In genomic region chr17:82019208-82019727, GRCh38 we compare ENCODE assay signal across 14 cellular contexts. TPM values are rescaled to one million over a fixed set of nuclear protein-coding genes. Genes with fewer than 3 reads are reported as not detected.
A peak's percentile ranks its signal among the peaks of the same experiment; 100 is the strongest.
DNase-seq lines count a peak whose midpoint lies in the region; ATAC-seq, FAIRE-seq and TF ChIP-seq lines count a peak whose summit lies in the region.
"Had no signal": no experiment of that assay in that cellular context is flagged by ENCODE, and none has a peak within 500 bp of the region (broad histone marks: within the 10 kb centered on the region; RNA-seq: fewer than 3 reads in every experiment).

No MANE protein-coding gene starts in this region.

- H3K4me1 ChIP-seq in IMR-90 (ENCODE audit: control insufficient read depth, insufficient read depth, low read length) (peaks cover 13% of the 10 kb centered on the region), K562 (replicated peaks in 1 of 2; ENCODE audit: control insufficient read depth in 2 of 2, insufficient read depth in 2 of 2, low read length in 2 of 2) (peaks cover 14 to 90% of the 10 kb centered on the region in 2 experiments), skeletal muscle tissue (ENCODE audit: control insufficient read depth in 3 of 3, insufficient read depth in 3 of 3, low read length in 3 of 3) (peaks cover 46 to 60% (median 58%) of the 10 kb centered on the region in 3 donors), Karpas-422 (ENCODE audit: low read length) (peaks cover 26% of the 10 kb centered on the region), trophoblast cell (ENCODE audit: control insufficient read depth in 1 of 2, insufficient read depth in 2 of 2, low read length in 2 of 2) (peaks cover 16 to 17% of the 10 kb centered on the region in 2 experiments), aorta (ENCODE audit: control insufficient read depth in 1 of 2, insufficient read depth in 2 of 2, low read length in 2 of 2) (no peaks in the 10 kb centered on the region)

- H3K36me3 ChIP-seq in IMR-90 (ENCODE audit: control insufficient read depth, insufficient read depth, low read length) (peaks cover 6% of the 10 kb centered on the region; the same call in 1 of the 2 replicates), K562 (ENCODE audit: control insufficient read depth, insufficient read depth, low read length) (peaks cover 30% of the 10 kb centered on the region; the same call in 1 of the 3 replicates), skeletal muscle tissue (ENCODE audit: control insufficient read depth in 3 of 3, insufficient read depth in 3 of 3, low read length in 3 of 3) (no peaks in the 10 kb centered on the region), Karpas-422 (ENCODE audit: insufficient read depth, low read length) (no peaks in the 10 kb centered on the region), trophoblast cell (ENCODE audit: control insufficient read depth in 1 of 2, insufficient read depth in 2 of 2, low read length in 2 of 2) (peaks cover 16 to 18% of the 10 kb centered on the region in 2 experiments), aorta (ENCODE audit: control insufficient read depth in 1 of 2, insufficient read depth in 2 of 2, low read length in 1 of 2) (no peaks in the 10 kb centered on the region)

- H2BK12ac ChIP-seq in trophoblast cell (ENCODE audit: low read length), result no peak overlapping the region

- WGBS in IMR-90 (ENCODE audit: extremely low coverage in 2 of 2, insufficient read length in 1 of 2), 2 experiments, result 99% methylated on average over 8 of the region's 32 CpGs; no CpG with 5 or more reads in 1 of the 2 experiments
- WGBS in K562 (ENCODE audit: insufficient coverage, low coverage, missing lambda C conversion rate), result 93% methylated on average over 27 of the region's 32 CpGs
- WGBS in trophoblast cell (ENCODE audit: extremely low coverage, insufficient coverage, insufficient read length), result no CpG with 5 or more reads among the region's 32 CpGs
- WGBS in aorta, 2 donors, result 91 to 92% methylated on average over 32 of the region's 32 CpGs

- no peak overlapping the region for H2AK5ac ChIP-seq in IMR-90 (ENCODE audit: low read depth, low read length)
- H2AK5ac ChIP-seq in trophoblast cell (ENCODE audit: low read length), result no peak overlapping the region

- H4K91ac ChIP-seq in IMR-90 (ENCODE audit: insufficient read depth, low read depth, low read length) (no peak overlapping the region), trophoblast cell (ENCODE audit: low read depth, low read length) (no peak overlapping the region)

- no peak overlapping the region for H2BK20ac ChIP-seq in IMR-90 (ENCODE audit: low read depth, low read length)

- H3K9me1 ChIP-seq in IMR-90 (ENCODE audit: insufficient read depth, low read length) (no peaks in the 10 kb centered on the region), K562 (ENCODE audit: control insufficient read depth, insufficient read depth, low read length) (no peaks in the 10 kb centered on the region)

- no peak for TF ChIP-seq POLR2A in IMR-90 (IDR thresholded peaks at IDR 0.05; ENCODE audit: low read depth, low read length)
- TF ChIP-seq POLR2A in K562 (conservative IDR thresholded peaks at IDR 0.05), result no peak

- no peak overlapping the region for H3K14ac ChIP-seq in IMR-90 (replicated peaks; ENCODE audit: low read depth, low read length)
- H3K14ac ChIP-seq in trophoblast cell (ENCODE audit: low read length), result no peak overlapping the region

- in situ Hi-C loops in IMR-90 (cut with MboI; ENCODE audit: low sequenced_read_pairs), result loop anchor here (5.0 kb wide), 1 partner anchor 52 kb away; no protein-coding TSS in a partner anchor
- in situ Hi-C loops in K562 (cut with MboI), result no loop called here

- H2AK9ac ChIP-seq in IMR-90 (replicated peaks; ENCODE audit: low read depth, low read length, poor library complexity), result peak overlapping the region; percentile 28

- no TSS peak for BruUV-seq in IMR-90 (replicated peaks; lab: Mats Ljungman, UMichigan)
- no TSS peak for BruUV-seq in K562 (replicated peaks; lab: Mats Ljungman, UMichigan)

- H2BK5ac ChIP-seq in IMR-90 (ENCODE audit: low read depth, low read length, poor library complexity, severe bottlenecking) (no peak overlapping the region), trophoblast cell (ENCODE audit: low read depth, low read length, poor library complexity) (no peak overlapping the region)

- no peak overlapping the region for H3K4ac ChIP-seq in IMR-90 (ENCODE audit: low read depth, low read length)
- H3K4ac ChIP-seq in trophoblast cell (ENCODE audit: low read depth, low read length), result no peak overlapping the region

- peak; percentile 28 to 42 for DNase-seq in NCI-H2081 (lab: John Stamatoyannopoulos, UW)
- DNase-seq in NCI-H2081 treated with DMSO at 0.1 percent for 48 hours (lab: John Stamatoyannopoulos, UW), result no peak
- DNase-seq in IMR-90, result no peak
- DNase-seq in K562 (ENCODE audit: extremely low read depth in 1 of 4, low spot score in 3 of 4), result no peak
- DNase-seq in Karpas-422, result no peak
- no peak for DNase-seq in trophoblast cell
- DNase-seq in aorta, result no peak
- DNase-seq: GF-D8 had no signal

- H4K12ac ChIP-seq in trophoblast cell (ENCODE audit: low read depth, low read length), result no peak overlapping the region

- dilution Hi-C loops in IMR-90 (cut with HindIII; ENCODE audit: low sequenced_read_pairs, unreplicated experiment), result no loop called here

- H3K79me2 ChIP-seq in K562 (ENCODE audit: control insufficient read depth, insufficient read depth, low read length), result peaks cover 36% of the 10 kb centered on the region
- peaks cover 24% of the 10 kb centered on the region for H3K79me2 ChIP-seq in Karpas-422 (ENCODE audit: low read length)
- H3K79me2 ChIP-seq in trophoblast cell (ENCODE audit: control insufficient read depth, insufficient read depth, low read length, poor library complexity), result peaks cover 8% of the 10 kb centered on the region

- H2BK120ac ChIP-seq in IMR-90 (ENCODE audit: low read depth, low read length) (no peak overlapping the region), trophoblast cell (ENCODE audit: insufficient read depth, low read length, poor library complexity) (no peak overlapping the region)

- TF ChIP-seq RAD21 in IMR-90 (IDR thresholded peaks at IDR 0.05; ENCODE audit: low read length), result no peak
- TF ChIP-seq RAD21 in K562 (CRISPR knock-in tag; conservative IDR thresholded peaks at IDR 0.05 in 1 of 2, IDR thresholded peaks at IDR 0.05 in 1 of 2), result no peak

- POLR2A ChIA-PET in IMR-90 (lab: Charles Lee; ENCODE audit: unreplicated experiment) (no interaction called here), K562 (lab: Yijun Ruan, JAX) (interaction anchor here (0.5 to 5.0 kb wide), 4 partner anchors 14 to 403 kb away, joined by 3 to 51 read pairs (median 3); partner anchors contain the start of gene DCXR)

- no peak overlapping the region for H3K27ac ChIP-seq in IMR-90 (ENCODE audit: insufficient read depth, low read length)
- H3K27ac ChIP-seq in K562 (ENCODE audit: extremely low read depth, low read depth, low read length), result no peak overlapping the region
- H3K27ac ChIP-seq in skeletal muscle tissue (ENCODE audit: low read depth, low read length), result no peak overlapping the region
- H3K27ac ChIP-seq in Karpas-422 (ENCODE audit: low read length), result no peak overlapping the region
- no peak overlapping the region for H3K27ac ChIP-seq in trophoblast cell (ENCODE audit: low read depth, low read length)
- no peak overlapping the region for H3K27ac ChIP-seq in aorta (ENCODE audit: low read depth in 1 of 2, low read length in 2 of 2)
- H3K27ac ChIP-seq: BLaER1, HL-60 had no signal

- intact Hi-C loops in IMR-90 (cut with micrococcal nuclease), result no loop called here
- intact Hi-C loops in K562 (cut with micrococcal nuclease), result no loop called here
- intact Hi-C loops in aorta (cut with DNase I), result no loop called here

- no peaks in the 10 kb centered on the region for H3K27me3 ChIP-seq in IMR-90 (ENCODE audit: control insufficient read depth, insufficient read depth, low read length)
- H3K27me3 ChIP-seq in K562 (ENCODE audit: control insufficient read depth in 2 of 2, insufficient read depth in 2 of 2, low read length in 2 of 2), result no peaks in the 10 kb centered on the region
- no peaks in the 10 kb centered on the region for H3K27me3 ChIP-seq in skeletal muscle tissue (ENCODE audit: control insufficient read depth in 3 of 3, insufficient read depth in 3 of 3, low read length in 3 of 3)
- H3K27me3 ChIP-seq in Karpas-422 (ENCODE audit: low read length), result no peaks in the 10 kb centered on the region
- no peaks in the 10 kb centered on the region for H3K27me3 ChIP-seq in trophoblast cell (ENCODE audit: insufficient read depth, low read length)
- no peaks in the 10 kb centered on the region for H3K27me3 ChIP-seq in aorta (ENCODE audit: control insufficient read depth in 1 of 2, insufficient read depth in 2 of 2, low read length in 1 of 2)

- H3K9ac ChIP-seq in IMR-90 (ENCODE audit: low read depth, low read length) (no peak overlapping the region), K562 (ENCODE audit: insufficient read depth in 1 of 2, low read depth in 2 of 2, low read length in 2 of 2) (peak overlapping the region in 1 of 2 experiments; percentile 95; a peak in 1 of 4 replicates), skeletal muscle tissue (ENCODE audit: low read depth in 1 of 3, low read length in 3 of 3) (peak overlapping the region in 2 of 3 donors; percentile 20 to 54), Karpas-422 (ENCODE audit: low read length) (no peak overlapping the region), trophoblast cell (ENCODE audit: low read length) (no peak overlapping the region)
- H3K9ac ChIP-seq: BLaER1 had no signal

- H3K9me2 ChIP-seq in Karpas-422 (replicated peaks; ENCODE audit: insufficient read depth, low read length), result no peaks in the 10 kb centered on the region

- CTCF ChIA-PET in IMR-90 (lab: Yijun Ruan, JAX), result interaction anchor here (0.5 to 3.6 kb wide), 6 partner anchors 16 to 211 kb away, joined by 3 to 17 read pairs (median 3); partner anchors contain the start of gene DCXR
- CTCF ChIA-PET in K562 (lab: Yijun Ruan, JAX; ENCODE audit: low intra/inter-chr PET ratio), result interaction anchor here (6.6 kb wide), 1 partner anchor 59 kb away, joined by 103 read pairs; the partner anchor contains the start of gene NOTUM

- H4K5ac ChIP-seq in IMR-90 (ENCODE audit: low read depth, low read length), result no peak overlapping the region

- no peak overlapping the region for H3K18ac ChIP-seq in IMR-90 (ENCODE audit: low read depth, low read length)
- H3K18ac ChIP-seq in trophoblast cell (ENCODE audit: low read length), result no peak overlapping the region

- ATAC-seq in IMR-90 (ENCODE audit: low read depth) (no peak), K562 (no peak), aorta (ENCODE audit: low FRiP score) (no peak)

- H2AFZ ChIP-seq in IMR-90 (replicated peaks; ENCODE audit: low read length, poor library complexity) (no peak overlapping the region), K562 (ENCODE audit: low read depth, low read length) (no peak overlapping the region), Karpas-422 (ENCODE audit: low read length) (no peak overlapping the region), trophoblast cell (ENCODE audit: insufficient read depth, low read length, poor library complexity) (no peak overlapping the region)
- H2AFZ ChIP-seq: GM23338 had no signal

- H3K4me3 ChIP-seq in IMR-90 (ENCODE audit: insufficient read depth, low read depth, low read length), result no peak overlapping the region
- no peak overlapping the region for H3K4me3 ChIP-seq in K562
- H3K4me3 ChIP-seq in skeletal muscle tissue (ENCODE audit: low read length in 3 of 3), result no peak overlapping the region
- H3K4me3 ChIP-seq in Karpas-422 (ENCODE audit: low read length), result no peak overlapping the region
- H3K4me3 ChIP-seq in trophoblast cell (ENCODE audit: low read depth, low read length), result no peak overlapping the region
- H3K4me3 ChIP-seq in aorta (ENCODE audit: low read length in 2 of 2), result no peak overlapping the region
- H3K4me3 ChIP-seq: BLaER1, GM23338 had no signal

- FAIRE-seq in K562 (lab: Jason Lieb, UNC), result no peak

- H3K56ac ChIP-seq in IMR-90 (ENCODE audit: extremely low read depth, insufficient read depth, low read length), result no peak overlapping the region

- H3K23ac ChIP-seq in IMR-90 (ENCODE audit: low read depth, low read length), result no peak overlapping the region
- H3K23ac ChIP-seq in trophoblast cell (ENCODE audit: low read length), result no peak overlapping the region

- no peak for TF ChIP-seq CTCF in IMR-90 (conservative IDR thresholded peaks at IDR 0.05; ENCODE audit: low read depth, low read length)
- TF ChIP-seq CTCF in K562 (IDR thresholded peaks at IDR 0.05 in 2 of 3, conservative IDR thresholded peaks at IDR 0.05 in 1 of 3; ENCODE audit: insufficient read depth in 2 of 3, low read depth in 1 of 3, low read length in 3 of 3), result no peak

- H4K8ac ChIP-seq in IMR-90 (ENCODE audit: low read depth in 2 of 2, low read length in 2 of 2) (no peak overlapping the region), trophoblast cell (ENCODE audit: low read depth, low read length) (no peak overlapping the region)

- no peak overlapping the region for H3K4me2 ChIP-seq in IMR-90 (ENCODE audit: low read depth, low read length)
- no peak overlapping the region for H3K4me2 ChIP-seq in K562 (ENCODE audit: insufficient read depth, low read length)
- no peak overlapping the region for H3K4me2 ChIP-seq in Karpas-422 (ENCODE audit: low read depth, low read length, poor library complexity, severe bottlenecking)
- H3K4me2 ChIP-seq in trophoblast cell (ENCODE audit: low read length), result no peak overlapping the region
- H3K4me2 ChIP-seq: GM23338 had no signal

- peaks cover 24% of the 10 kb centered on the region for H4K20me1 ChIP-seq in IMR-90 (ENCODE audit: insufficient read depth, low read length)
- peaks cover 17% of the 10 kb centered on the region for H4K20me1 ChIP-seq in K562 (replicated peaks; ENCODE audit: control insufficient read depth, insufficient read depth, low read length)
- peaks cover 3% of the 10 kb centered on the region; the same call in 1 of the 2 replicates for H4K20me1 ChIP-seq in Karpas-422 (ENCODE audit: insufficient read depth, low read depth, low read length)

- H3K79me1 ChIP-seq in IMR-90 (ENCODE audit: low read depth in 1 of 2, low read length in 2 of 2) (peaks cover 12 to 41% of the 10 kb centered on the region in 2 experiments), trophoblast cell (ENCODE audit: low read length) (peaks cover 6% of the 10 kb centered on the region)

- H2BK15ac ChIP-seq in IMR-90 (ENCODE audit: low read depth, low read length), result no peak overlapping the region

- TF ChIP-seq EP300 in K562 (IDR thresholded peaks at IDR 0.05; ENCODE audit: low read length), result no peak

- H3K9me3 ChIP-seq in IMR-90 (ENCODE audit: control insufficient read depth, insufficient read depth, low read length) (no peaks in the 10 kb centered on the region), K562 (replicated peaks; ENCODE audit: control insufficient read depth, insufficient read depth, low read depth, low read length) (no peaks in the 10 kb centered on the region), skeletal muscle tissue (ENCODE audit: control insufficient read depth in 3 of 3, low read length in 3 of 3) (no peaks in the 10 kb centered on the region), Karpas-422 (ENCODE audit: low read length) (no peaks in the 10 kb centered on the region), trophoblast cell (ENCODE audit: insufficient read depth, low read depth, low read length) (peaks cover 3% of the 10 kb centered on the region), aorta (ENCODE audit: control insufficient read depth, low read length) (no peaks in the 10 kb centered on the region)
- H3K9me3 ChIP-seq: BLaER1, Caco-2 had no signal

RNA-seq across cellular contexts. Expression of gene CENPX, which starts 3.4 kb away (rescaled TPM):
- total RNA-seq in IMR-90 (2012; rRNA removed) (44.8 and 45.3 TPM in 2 replicates), K562 (2014; rRNA removed) (318 and 420 TPM in 2 replicates), K562 (2014; rRNA removed; fragmentation: Illumina TruSeq; extraction: Trizol) (46.8 and 67.9 TPM in 2 replicates), K562 (2015; rRNA removed; fragmentation: Illumina TruSeq; extraction: Trizol) (124 and 127 TPM in 2 replicates), K562 (2021) (267 and 275 TPM in 2 replicates), skeletal muscle tissue (20.9 TPM), aorta (10 to 100 TPM; 31.0 to 33.2 TPM)
- polyA plus RNA-seq in IMR-90 (2012; rRNA removed) (86.8 and 100 TPM in 2 replicates), K562 (2011; rRNA removed) (170 and 181 TPM in 2 replicates), K562 (2014; fragmentation: Illumina TruSeq; extraction: Trizol) (115 and 158 TPM in 2 replicates), K562 (2014; fragmentation: Nextera tagmentation; extraction: Ambion mirVana) (100 to 1,000 TPM in 1 of 2 experiments, 10 to 100 TPM in 1; 32.7 to 113 TPM), K562 (2014; rRNA removed) (352 and 375 TPM in 2 replicates), aorta (100 to 1,000 TPM; 109 TPM)
- 102 and 133 TPM in 2 replicates for polyA plus RNA-seq in IMR-90 (2012; cell fraction: cytosol; rRNA removed)
- 82.2 and 166 TPM in 2 replicates for polyA plus RNA-seq in IMR-90 (2012; cell fraction: nucleus; rRNA removed; ENCODE audit: low replicate concordance)
- 52.2 and 175 TPM in 2 replicates for total RNA-seq in K562 (2011; cell fraction: chromatin; rRNA removed; ENCODE audit: low replicate concordance)
- total RNA-seq in K562 (2011; cell fraction: nucleolus; rRNA removed), result 218 and 267 TPM in 2 replicates
- 117 and 130 TPM in 2 replicates for total RNA-seq in K562 (2011; cell fraction: nucleoplasm; rRNA removed)
- 177 and 348 TPM in 2 replicates for polyA plus RNA-seq in K562 (2011; cell fraction: cytosol; rRNA removed)
- polyA plus RNA-seq in K562 (2011; cell fraction: nucleus; rRNA removed), result 315 and 491 TPM in 2 replicates
- 133 and 234 TPM in 2 replicates for polyA plus RNA-seq in K562 (2012)
- polyA minus RNA-seq in K562 (2011; rRNA and poly(A)+ RNA removed), result 20.5 and 34.2 TPM in 2 replicates
- 62.7 and 65.0 TPM in 2 replicates for polyA minus RNA-seq in K562 (2011; cell fraction: cytosol; rRNA and poly(A)+ RNA removed)
- 51.4 and 58.3 TPM in 2 replicates for polyA minus RNA-seq in K562 (2011; cell fraction: nucleus; rRNA and poly(A)+ RNA removed)
- 51.4 and 69.3 TPM in 2 replicates for total RNA-seq in Karpas-422 (2014; rRNA removed; shearing (Covaris generic); ENCODE audit: low replicate concordance)
- polyA plus RNA-seq in trophoblast cell (2013), result 38.1 and 38.7 TPM in 2 replicates

RNA-seq across cellular contexts. Expression of gene LRRC45, which starts 3.8 kb away (rescaled TPM):
- total RNA-seq in IMR-90 (2012; rRNA removed) (7.2 and 7.8 TPM in 2 replicates), K562 (2014; rRNA removed) (21.5 and 21.7 TPM in 2 replicates), K562 (2014; rRNA removed; fragmentation: Illumina TruSeq; extraction: Trizol) (1.8 and 3.5 TPM in 2 replicates), K562 (2015; rRNA removed; fragmentation: Illumina TruSeq; extraction: Trizol) (11.2 and 13.1 TPM in 2 replicates), K562 (2021) (16.6 and 19.1 TPM in 2 replicates), skeletal muscle tissue (7.8 TPM), aorta (1 to 10 TPM; 4.3 to 10.0 TPM)
- polyA plus RNA-seq in IMR-90 (2012; rRNA removed) (10.2 and 10.9 TPM in 2 replicates), K562 (2011; rRNA removed) (7.2 and 10.4 TPM in 2 replicates), K562 (2014; fragmentation: Illumina TruSeq; extraction: Trizol) (4.2 and 4.3 TPM in 2 replicates), K562 (2014; fragmentation: Nextera tagmentation; extraction: Ambion mirVana) (not detected), K562 (2014; rRNA removed) (18.4 and 26.6 TPM in 2 replicates), aorta (10 to 100 TPM in 1 of 2 donors, 1 to 10 TPM in 1; 3.1 to 20.1 TPM)
- polyA plus RNA-seq in IMR-90 (2012; cell fraction: cytosol; rRNA removed), result 6.8 and 8.0 TPM in 2 replicates
- 46.7 and 84.8 TPM in 2 replicates for polyA plus RNA-seq in IMR-90 (2012; cell fraction: nucleus; rRNA removed; ENCODE audit: low replicate concordance)
- 25.2 and 72.7 TPM in 2 replicates for total RNA-seq in K562 (2011; cell fraction: chromatin; rRNA removed; ENCODE audit: low replicate concordance)
- total RNA-seq in K562 (2011; cell fraction: nucleolus; rRNA removed), result 47.9 and 57.9 TPM in 2 replicates
- total RNA-seq in K562 (2011; cell fraction: nucleoplasm; rRNA removed), result 27.0 and 29.0 TPM in 2 replicates
- polyA plus RNA-seq in K562 (2011; cell fraction: cytosol; rRNA removed), result 6.3 and 10.0 TPM in 2 replicates
- 87.0 and 113 TPM in 2 replicates for polyA plus RNA-seq in K562 (2011; cell fraction: nucleus; rRNA removed)
- polyA plus RNA-seq in K562 (2012), result 12.2 and 13.1 TPM in 2 replicates
- polyA minus RNA-seq in K562 (2011; rRNA and poly(A)+ RNA removed), result 2.0 and 4.1 TPM in 2 replicates
- 5.8 and 7.1 TPM in 2 replicates for polyA minus RNA-seq in K562 (2011; cell fraction: cytosol; rRNA and poly(A)+ RNA removed)
- polyA minus RNA-seq in K562 (2011; cell fraction: nucleus; rRNA and poly(A)+ RNA removed), result 21.4 and 23.9 TPM in 2 replicates
- 13.3 and 20.2 TPM in 2 replicates for total RNA-seq in Karpas-422 (2014; rRNA removed; shearing (Covaris generic); ENCODE audit: low replicate concordance)
- 7.2 and 7.3 TPM in 2 replicates for polyA plus RNA-seq in trophoblast cell (2013)

RNA-seq across cellular contexts. Expression of gene RAC3, which starts 12.2 kb away (rescaled TPM):
- total RNA-seq in IMR-90 (2012; rRNA removed) (5.7 and 7.2 TPM in 2 replicates), K562 (2014; rRNA removed) (292 and 377 TPM in 2 replicates), K562 (2014; rRNA removed; fragmentation: Illumina TruSeq; extraction: Trizol) (21.8 and 30.5 TPM in 2 replicates), K562 (2015; rRNA removed; fragmentation: Illumina TruSeq; extraction: Trizol) (91.3 and 98.6 TPM in 2 replicates), K562 (2021) (133 and 139 TPM in 2 replicates), skeletal muscle tissue (8.4 TPM), aorta (under 1 TPM in 1 of 2 donors, not detected in 1; 0.57 TPM)
- polyA plus RNA-seq in IMR-90 (2012; rRNA removed) (23.4 and 32.0 TPM in 2 replicates), K562 (2011; rRNA removed) (118 and 135 TPM in 2 replicates), K562 (2014; fragmentation: Illumina TruSeq; extraction: Trizol) (137 and 193 TPM in 2 replicates), K562 (2014; fragmentation: Nextera tagmentation; extraction: Ambion mirVana) (under 1 TPM; 0.23 to 0.28 TPM), K562 (2014; rRNA removed) (281 and 307 TPM in 2 replicates), aorta (1 to 10 TPM in 1 of 2 donors, under 1 TPM in 1; 0.63 to 2.8 TPM)
- polyA plus RNA-seq in IMR-90 (2012; cell fraction: cytosol; rRNA removed), result 34.9 and 48.2 TPM in 2 replicates
- 20.2 and 75.8 TPM in 2 replicates for polyA plus RNA-seq in IMR-90 (2012; cell fraction: nucleus; rRNA removed; ENCODE audit: low replicate concordance)
- 19.4 and 85.2 TPM in 2 replicates for total RNA-seq in K562 (2011; cell fraction: chromatin; rRNA removed; ENCODE audit: low replicate concordance)
- 134 and 179 TPM in 2 replicates for total RNA-seq in K562 (2011; cell fraction: nucleolus; rRNA removed)
- 71.3 and 86.0 TPM in 2 replicates for total RNA-seq in K562 (2011; cell fraction: nucleoplasm; rRNA removed)
- polyA plus RNA-seq in K562 (2011; cell fraction: cytosol; rRNA removed), result 275 and 623 TPM in 2 replicates
- polyA plus RNA-seq in K562 (2011; cell fraction: nucleus; rRNA removed), result 159 and 273 TPM in 2 replicates
- 51.3 and 82.3 TPM in 2 replicates for polyA plus RNA-seq in K562 (2012)
- polyA minus RNA-seq in K562 (2011; rRNA and poly(A)+ RNA removed), result 16.0 and 29.2 TPM in 2 replicates
- polyA minus RNA-seq in K562 (2011; cell fraction: cytosol; rRNA and poly(A)+ RNA removed), result 66.2 and 68.0 TPM in 2 replicates
- polyA minus RNA-seq in K562 (2011; cell fraction: nucleus; rRNA and poly(A)+ RNA removed), result 52.2 and 55.2 TPM in 2 replicates
- 9.6 and 9.7 TPM in 2 replicates for total RNA-seq in Karpas-422 (2014; rRNA removed; shearing (Covaris generic); ENCODE audit: low replicate concordance)
- polyA plus RNA-seq in trophoblast cell (2013), result 24.0 and 25.6 TPM in 2 replicates
- polyA plus RNA-seq: CD8-positive, alpha-beta memory T cell had no signal

RNA-seq across cellular contexts. Expression of gene DCXR, which starts 18.2 kb away (rescaled TPM):
- total RNA-seq in IMR-90 (2012; rRNA removed) (36.6 and 36.9 TPM in 2 replicates), K562 (2014; rRNA removed) (165 and 194 TPM in 2 replicates), K562 (2014; rRNA removed; fragmentation: Illumina TruSeq; extraction: Trizol) (41.1 and 66.0 TPM in 2 replicates), K562 (2015; rRNA removed; fragmentation: Illumina TruSeq; extraction: Trizol) (76.0 and 90.0 TPM in 2 replicates), K562 (2021) (235 and 256 TPM in 2 replicates), skeletal muscle tissue (20.4 TPM), aorta (10 to 100 TPM; 34.9 to 62.2 TPM)
- polyA plus RNA-seq in IMR-90 (2012; rRNA removed) (129 and 139 TPM in 2 replicates), K562 (2011; rRNA removed) (156 and 201 TPM in 2 replicates), K562 (2014; fragmentation: Illumina TruSeq; extraction: Trizol) (243 and 274 TPM in 2 replicates), K562 (2014; fragmentation: Nextera tagmentation; extraction: Ambion mirVana) (10 to 100 TPM; 21.3 to 50.3 TPM), K562 (2014; rRNA removed) (229 and 261 TPM in 2 replicates), aorta (10 to 100 TPM; 80.1 to 81.0 TPM)
- polyA plus RNA-seq in IMR-90 (2012; cell fraction: cytosol; rRNA removed), result 135 and 154 TPM in 2 replicates
- polyA plus RNA-seq in IMR-90 (2012; cell fraction: nucleus; rRNA removed; ENCODE audit: low replicate concordance), result 94.9 and 309 TPM in 2 replicates
- 78.8 and 254 TPM in 2 replicates for total RNA-seq in K562 (2011; cell fraction: chromatin; rRNA removed; ENCODE audit: low replicate concordance)
- 329 and 354 TPM in 2 replicates for total RNA-seq in K562 (2011; cell fraction: nucleolus; rRNA removed)
- total RNA-seq in K562 (2011; cell fraction: nucleoplasm; rRNA removed), result 133 and 150 TPM in 2 replicates
- 404 and 845 TPM in 2 replicates for polyA plus RNA-seq in K562 (2011; cell fraction: cytosol; rRNA removed)
- 611 and 714 TPM in 2 replicates for polyA plus RNA-seq in K562 (2011; cell fraction: nucleus; rRNA removed)
- 229 and 244 TPM in 2 replicates for polyA plus RNA-seq in K562 (2012)
- 34.8 and 73.6 TPM in 2 replicates for polyA minus RNA-seq in K562 (2011; rRNA and poly(A)+ RNA removed)
- 67.3 and 81.5 TPM in 2 replicates for polyA minus RNA-seq in K562 (2011; cell fraction: cytosol; rRNA and poly(A)+ RNA removed)
- polyA minus RNA-seq in K562 (2011; cell fraction: nucleus; rRNA and poly(A)+ RNA removed), result 104 and 111 TPM in 2 replicates
- total RNA-seq in Karpas-422 (2014; rRNA removed; shearing (Covaris generic); ENCODE audit: low replicate concordance), result 103 and 164 TPM in 2 replicates
- 47.4 and 49.9 TPM in 2 replicates for polyA plus RNA-seq in trophoblast cell (2013)

RNA-seq across cellular contexts. Expression of gene RFNG, which starts 32.3 kb away (rescaled TPM):
- 6.8 and 8.6 TPM in 2 replicates for total RNA-seq in IMR-90 (2012; rRNA removed)
- 47.3 and 51.1 TPM in 2 replicates for polyA plus RNA-seq in IMR-90 (2012; rRNA removed)
- polyA plus RNA-seq in IMR-90 (2012; cell fraction: cytosol; rRNA removed), result 27.2 and 51.3 TPM in 2 replicates
- 271 and 643 TPM in 2 replicates for polyA plus RNA-seq in IMR-90 (2012; cell fraction: nucleus; rRNA removed; ENCODE audit: low replicate concordance)
- total RNA-seq in K562 (2011; cell fraction: chromatin; rRNA removed; ENCODE audit: low replicate concordance), result 23.1 and 61.7 TPM in 2 replicates
- 74.4 and 74.9 TPM in 2 replicates for total RNA-seq in K562 (2011; cell fraction: nucleolus; rRNA removed)
- total RNA-seq in K562 (2011; cell fraction: nucleoplasm; rRNA removed), result 36.5 and 40.5 TPM in 2 replicates
- 23.6 and 28.4 TPM in 2 replicates for total RNA-seq in K562 (2014; rRNA removed)
- 6.5 and 9.5 TPM in 2 replicates for total RNA-seq in K562 (2014; rRNA removed; fragmentation: Illumina TruSeq; extraction: Trizol)
- 11.1 and 14.3 TPM in 2 replicates for total RNA-seq in K562 (2015; rRNA removed; fragmentation: Illumina TruSeq; extraction: Trizol)
- 26.9 and 30.2 TPM in 2 replicates for total RNA-seq in K562 (2021)
- polyA plus RNA-seq in K562 (2011; rRNA removed), result 9.2 and 17.2 TPM in 2 replicates
- 12.2 and 23.8 TPM in 2 replicates for polyA plus RNA-seq in K562 (2011; cell fraction: cytosol; rRNA removed)
- 144 and 164 TPM in 2 replicates for polyA plus RNA-seq in K562 (2011; cell fraction: nucleus; rRNA removed)
- polyA plus RNA-seq in K562 (2012), result 16.9 and 35.2 TPM in 2 replicates
- polyA plus RNA-seq in K562 (2014; fragmentation: Illumina TruSeq; extraction: Trizol), result 9.0 and 18.5 TPM in 2 replicates
- polyA plus RNA-seq in K562 (2014; fragmentation: Nextera tagmentation; extraction: Ambion mirVana), result under 1 TPM; 0.32 to 0.66 TPM
- polyA plus RNA-seq in K562 (2014; rRNA removed), result 32.6 and 32.8 TPM in 2 replicates
- 2.0 TPM in 2 replicates for polyA minus RNA-seq in K562 (2011; rRNA and poly(A)+ RNA removed)
- polyA minus RNA-seq in K562 (2011; cell fraction: cytosol; rRNA and poly(A)+ RNA removed), result 11.7 and 13.1 TPM in 2 replicates
- polyA minus RNA-seq in K562 (2011; cell fraction: nucleus; rRNA and poly(A)+ RNA removed), result 11.4 and 14.3 TPM in 2 replicates
- total RNA-seq in skeletal muscle tissue, result 16.7 TPM
- 16.5 and 26.8 TPM in 2 replicates for total RNA-seq in Karpas-422 (2014; rRNA removed; shearing (Covaris generic); ENCODE audit: low replicate concordance)
- 26.3 and 27.2 TPM in 2 replicates for polyA plus RNA-seq in trophoblast cell (2013)
- total RNA-seq in aorta, result 10 to 100 TPM; 28.2 to 34.0 TPM
- 10 to 100 TPM; 28.3 to 73.0 TPM for polyA plus RNA-seq in aorta

Comparison
In these comparisons a context has a peak if more than half of its experiments do, and no peak if none do; other contexts are left out.
1. DNase-seq: peak in NCI-H2081 (2 of 2); none in NCI-H2081 treated with DMSO at 0.1 percent for 48 hours (single experiment), IMR-90 (single experiment), K562 (0 of 4), Karpas-422 (single experiment), trophoblast cell (0 of 2) and aorta (0 of 2).
2. H3K9ac ChIP-seq: peak in skeletal muscle tissue (2 of 3); none in IMR-90 (single experiment), Karpas-422 (single experiment) and trophoblast cell (single experiment).